Comparison of ENCODE assay signal across 24 cellular contexts in the genomic region with DNA sequence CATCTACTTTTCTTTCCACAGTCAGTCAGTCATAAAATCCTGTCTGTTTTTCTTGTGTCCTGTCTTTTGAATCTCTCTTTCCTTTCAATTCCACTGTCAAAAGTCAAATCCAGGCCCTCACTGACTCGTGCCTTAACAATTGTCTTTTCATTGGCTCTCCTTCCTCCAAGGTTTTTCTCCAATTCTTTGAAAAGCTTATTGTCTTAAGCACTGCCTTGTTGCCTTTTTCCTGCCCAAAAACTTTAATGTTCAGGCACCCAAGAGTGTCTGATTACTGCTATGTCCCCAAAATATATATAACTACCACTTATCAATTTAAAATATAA. TPM values are rescaled to one million over a fixed set of nuclear protein-coding genes. Genes with fewer than 3 reads are reported as not detected.
DNase-seq lines count a peak whose midpoint lies in the region; ATAC-seq, FAIRE-seq and TF ChIP-seq lines count a peak whose summit lies in the region.
"Had no signal": no experiment of that assay in that cellular context is flagged by ENCODE, and none has a peak within 500 bp of the region (broad histone marks: within the 10 kb centered on the region; RNA-seq: fewer than 3 reads in every experiment).

No MANE protein-coding gene starts in this region.

- TF ChIP-seq CTCF in Calu3 (IDR thresholded peaks at IDR 0.05; ENCODE audit: unreplicated experiment) (no peak), Loucy (conservative IDR thresholded peaks at IDR 0.05; ENCODE audit: low read length) (no peak), bronchial epithelial cell (IDR thresholded peaks at IDR 0.05; ENCODE audit: insufficient read depth, low read length, severe bottlenecking) (no peak)

- peak overlapping the region; percentile 34; the same call in 1 of the 2 replicates for H2AFZ ChIP-seq in Loucy (ENCODE audit: low read length)
- no peak overlapping the region for H2AFZ ChIP-seq in Karpas-422 (ENCODE audit: low read length)

- CTCF ChIA-PET in Calu3 (lab: Charles Lee), result interaction anchor here (0.8 kb wide), 1 partner anchor 178 kb away, joined by 7 read pairs; no protein-coding TSS in a partner anchor

- BruUV-seq in Calu3 (replicated peaks; lab: Mats Ljungman, UMichigan), result no TSS peak

- no peak overlapping the region for H3K4me3 Mint-ChIP-seq in Calu3 (ENCODE audit: low read depth, unreplicated experiment)
- H3K4me3 Mint-ChIP-seq: activated CD4-positive, alpha-beta memory T cell treated with anti-CD3 and anti-CD28 coated beads for 36 hours; activated naive CD8-positive, alpha-beta T cell treated with anti-CD3 and anti-CD28 coated beads for 36 hours; CD14-positive monocyte; naive thymus-derived CD8-positive, alpha-beta T cell; stimulated activated effector memory CD8-positive, alpha-beta T cell treated with anti-CD3 and anti-CD28 coated beads, Interleukin-12 subunit alpha, Interleukin-12 subunit beta, amount 100 ng/mL, for 72 hours; WTC11 had no signal

- H3K79me2 ChIP-seq in Loucy (ENCODE audit: insufficient read depth, low read length) (no peaks in the 10 kb centered on the region), Karpas-422 (ENCODE audit: low read length) (no peaks in the 10 kb centered on the region)

- H3K9me3 Mint-ChIP-seq in Calu3 (ENCODE audit: low read depth, unreplicated experiment), result no peaks in the 10 kb centered on the region
- H3K9me3 Mint-ChIP-seq: activated CD4-positive, alpha-beta memory T cell treated with anti-CD3 and anti-CD28 coated beads for 36 hours; activated naive CD8-positive, alpha-beta T cell treated with anti-CD3 and anti-CD28 coated beads for 36 hours; stimulated activated effector memory CD8-positive, alpha-beta T cell treated with anti-CD3 and anti-CD28 coated beads, Interleukin-12 subunit alpha, Interleukin-12 subunit beta, amount 100 ng/mL, for 72 hours had no signal

- FAIRE-seq in bronchial epithelial cell (lab: Jason Lieb, UNC), result no peak

- H3K4me3 ChIP-seq in Loucy (ENCODE audit: low read length, poor library complexity, severe bottlenecking) (no peak overlapping the region), bronchial epithelial cell (ENCODE audit: low read depth, low read length) (no peak overlapping the region), mesodermal cell (ENCODE audit: extremely low read depth, insufficient read depth, low read length, poor library complexity, severe bottlenecking) (no peak overlapping the region), Karpas-422 (ENCODE audit: low read length) (no peak overlapping the region)
- H3K4me3 ChIP-seq: heart right ventricle, vagina had no signal

- ATAC-seq in GM21381 (IDR thresholded peaks at IDR 0.05; ENCODE audit: unreplicated experiment), result no peak
- ATAC-seq in GM18861 (IDR thresholded peaks at IDR 0.05; ENCODE audit: unreplicated experiment), result no peak
- ATAC-seq: heart right ventricle; naive thymus-derived CD8-positive, alpha-beta T cell; stimulated activated effector memory CD8-positive, alpha-beta T cell treated with anti-CD3 and anti-CD28 coated beads, Interleukin-12 subunit alpha, Interleukin-12 subunit beta, amount 100 ng/mL, for 72 hours; WTC11 had no signal

- H4K20me1 ChIP-seq in Loucy (ENCODE audit: insufficient read depth, low read length, poor library complexity, severe bottlenecking), result no peaks in the 10 kb centered on the region
- no peaks in the 10 kb centered on the region for H4K20me1 ChIP-seq in Karpas-422 (ENCODE audit: insufficient read depth, low read depth, low read length)

- intact Hi-C loops in Calu3 (cut with micrococcal nuclease; ENCODE audit: unreplicated experiment), result no loop called here

- H3K9me2 ChIP-seq in Loucy (replicated peaks; ENCODE audit: low read depth, low read length) (no peaks in the 10 kb centered on the region), Karpas-422 (replicated peaks; ENCODE audit: insufficient read depth, low read length) (no peaks in the 10 kb centered on the region)

- H3K4me1 ChIP-seq in Loucy (ENCODE audit: insufficient read depth, low read length, poor library complexity, severe bottlenecking) (peaks cover 12% of the 10 kb centered on the region), mesodermal cell (ENCODE audit: control insufficient read depth, insufficient read depth, low read length, poor library complexity, severe bottlenecking) (peaks cover 4% of the 10 kb centered on the region), Karpas-422 (ENCODE audit: low read length) (no peaks in the 10 kb centered on the region)
- H3K4me1 ChIP-seq: heart right ventricle, vagina had no signal

- H3K9me3 ChIP-seq in Loucy (ENCODE audit: insufficient read depth, low read depth, low read length), result no peaks in the 10 kb centered on the region
- peaks cover 20% of the 10 kb centered on the region for H3K9me3 ChIP-seq in mesodermal cell (ENCODE audit: control insufficient read depth, low read length)
- no peaks in the 10 kb centered on the region for H3K9me3 ChIP-seq in Karpas-422 (ENCODE audit: low read length)
- H3K9me3 ChIP-seq: vagina had no signal

- no peak overlapping the region for H3K4me2 ChIP-seq in Loucy (ENCODE audit: low read depth, low read length, poor library complexity, severe bottlenecking)
- H3K4me2 ChIP-seq in Karpas-422 (ENCODE audit: low read depth, low read length, poor library complexity, severe bottlenecking), result no peak overlapping the region

- no peaks in the 10 kb centered on the region for H3F3A ChIP-seq in Loucy (ENCODE audit: low read depth)

- WGBS in mesodermal cell (ENCODE audit: insufficient coverage in 2 of 2), 2 experiments, result 100% methylated on average over 1 of the region's 1 CpG

- H3K27me3 Mint-ChIP-seq in Calu3 (ENCODE audit: unreplicated experiment), result no peaks in the 10 kb centered on the region

- peaks cover 8% of the 10 kb centered on the region for H3K36me3 Mint-ChIP-seq in Calu3 (ENCODE audit: insufficient read depth, unreplicated experiment)
- H3K36me3 Mint-ChIP-seq: activated CD4-positive, alpha-beta memory T cell treated with anti-CD3 and anti-CD28 coated beads for 36 hours; activated naive CD8-positive, alpha-beta T cell treated with anti-CD3 and anti-CD28 coated beads for 36 hours; CD14-positive monocyte; stimulated activated effector memory CD8-positive, alpha-beta T cell treated with anti-CD3 and anti-CD28 coated beads, Interleukin-12 subunit alpha, Interleukin-12 subunit beta, amount 100 ng/mL, for 72 hours had no signal

- peak overlapping the region; percentile 25 for H3K27ac ChIP-seq in mesodermal cell (ENCODE audit: low read depth, low read length, severe bottlenecking)
- H3K27ac ChIP-seq in Karpas-422 (ENCODE audit: low read length), result no peak overlapping the region
- H3K27ac ChIP-seq: heart right ventricle, vagina had no signal

- H3K27me3 ChIP-seq in Loucy (ENCODE audit: insufficient read depth, low read length, poor library complexity, severe bottlenecking), result no peaks in the 10 kb centered on the region
- no peaks in the 10 kb centered on the region for H3K27me3 ChIP-seq in bronchial epithelial cell (ENCODE audit: control insufficient read depth, insufficient read depth, low read length)
- no peaks in the 10 kb centered on the region for H3K27me3 ChIP-seq in Karpas-422 (ENCODE audit: low read length)
- H3K27me3 ChIP-seq: vagina had no signal

- H3K4me1 Mint-ChIP-seq in Calu3 (ENCODE audit: low read depth, unreplicated experiment), result peaks cover 18% of the 10 kb centered on the region
- H3K4me1 Mint-ChIP-seq: stimulated activated effector memory CD8-positive, alpha-beta T cell treated with anti-CD3 and anti-CD28 coated beads, Interleukin-12 subunit alpha, Interleukin-12 subunit beta, amount 100 ng/mL, for 72 hours had no signal

- no peaks in the 10 kb centered on the region for H3K36me3 ChIP-seq in Loucy (ENCODE audit: insufficient read depth, low read length)
- no peaks in the 10 kb centered on the region for H3K36me3 ChIP-seq in bronchial epithelial cell (ENCODE audit: control insufficient read depth, insufficient read depth, low read length)
- no peaks in the 10 kb centered on the region for H3K36me3 ChIP-seq in mesodermal cell (ENCODE audit: control insufficient read depth, insufficient read depth, low read length)
- H3K36me3 ChIP-seq in Karpas-422 (ENCODE audit: insufficient read depth, low read length), result no peaks in the 10 kb centered on the region
- H3K36me3 ChIP-seq: heart right ventricle, vagina had no signal

- peak overlapping the region; percentile 13 for H3K27ac Mint-ChIP-seq in Calu3 (ENCODE audit: unreplicated experiment)
- H3K27ac Mint-ChIP-seq: activated CD4-positive, alpha-beta memory T cell treated with anti-CD3 and anti-CD28 coated beads for 36 hours; activated naive CD8-positive, alpha-beta T cell treated with anti-CD3 and anti-CD28 coated beads for 36 hours; CD14-positive monocyte; naive thymus-derived CD8-positive, alpha-beta T cell; stimulated activated effector memory CD8-positive, alpha-beta T cell treated with anti-CD3 and anti-CD28 coated beads, Interleukin-12 subunit alpha, Interleukin-12 subunit beta, amount 100 ng/mL, for 72 hours had no signal

- H3K9ac ChIP-seq in Loucy (ENCODE audit: low read depth, low read length, poor library complexity, severe bottlenecking), result no peak overlapping the region
- H3K9ac ChIP-seq in Karpas-422 (ENCODE audit: low read length), result no peak overlapping the region

- DNase-seq in Calu3, result no peak
- DNase-seq in bronchial epithelial cell (ENCODE audit: low read depth), result peak; percentile 19
- no peak for DNase-seq in NCI-H187 (lab: John Stamatoyannopoulos, UW)
- DNase-seq in Karpas-422, result no peak
- DNase-seq: activated CD4-positive, alpha-beta memory T cell treated with anti-CD3 and anti-CD28 coated beads for 36 hours; cerebellar nuclear complex; heart right ventricle; naive thymus-derived CD8-positive, alpha-beta T cell; NCI-H1048; NCI-H187 treated with DMSO at 0.1 percent for 48 hours; NCI-H69; retina; stimulated activated CD4-positive, alpha-beta T cell treated with anti-CD3 and anti-CD28 coated beads, Interleukin-2, amount 100 ng/mL, for 48 hours had no signal

RNA-seq across cellular contexts. Expression of gene SULT1C4, which starts 13.9 kb away (rescaled TPM):
- total RNA-seq in Calu3 (2022) (not detected in 2 replicates), bronchial epithelial cell (not detected in 2 replicates)
- 31.7 TPM for polyA plus RNA-seq in mesodermal cell (2013, experiment 1 of 2)
- 33.1 TPM for polyA plus RNA-seq in mesodermal cell (2013, experiment 2 of 2)
- not detected in 2 replicates for total RNA-seq in Karpas-422 (2014; rRNA removed; shearing (Covaris generic); ENCODE audit: low replicate concordance)
- total RNA-seq: activated CD4-positive, alpha-beta memory T cell treated with anti-CD3 and anti-CD28 coated beads for 36 hours; activated naive CD8-positive, alpha-beta T cell treated with anti-CD3 and anti-CD28 coated beads for 36 hours; G401; HT-29; naive thymus-derived CD8-positive, alpha-beta T cell had no signal
- polyA plus RNA-seq: CD14-positive monocyte; naive thymus-derived CD8-positive, alpha-beta T cell had no signal
